ENCODE assay signal across 14 cellular contexts in the genomic region with DNA sequence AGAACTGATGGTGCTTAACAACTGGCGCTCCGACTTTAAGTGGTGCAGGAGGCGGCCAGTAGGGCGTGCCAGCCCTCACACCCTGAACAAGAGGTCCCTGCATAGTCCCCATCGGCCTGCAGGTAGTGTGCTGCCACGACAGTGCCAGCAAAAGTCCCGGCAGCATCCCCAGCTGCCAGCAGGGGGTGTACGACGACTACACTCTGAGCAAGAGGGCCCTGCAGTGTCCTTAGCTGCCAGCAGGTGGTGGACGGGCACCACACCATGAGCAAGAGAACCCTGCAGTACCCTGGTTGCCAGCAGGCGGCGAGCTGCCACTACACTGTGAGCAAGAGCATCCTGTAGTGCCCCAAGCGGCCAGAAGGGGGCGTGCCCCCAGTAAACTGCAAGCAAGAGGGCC. TPM values are rescaled to one million over a fixed set of nuclear protein-coding genes. Genes with fewer than 3 reads are reported as not detected.
DNase-seq lines count a peak whose midpoint lies in the region; ATAC-seq and TF ChIP-seq lines count a peak whose summit lies in the region.
"Not testable (repeated sequence)": the region's sequence is repeated elsewhere in the genome, so short reads cannot be mapped to it uniquely, and the experiment has no call there.
"Had no signal": no experiment of that assay in that cellular context is flagged by ENCODE, and none has a peak within 500 bp of the region (broad histone marks: within the 10 kb centered on the region; RNA-seq: fewer than 3 reads in every experiment).

No MANE protein-coding gene starts in this region.

- H3K4me1 Mint-ChIP-seq in activated naive CD4-positive, alpha-beta T cell treated with anti-CD3 and anti-CD28 coated beads for 36 hours (ENCODE audit: low read depth); glutamatergic neuron (ENCODE audit: low read depth, unreplicated experiment): not testable (repeated sequence)

- TF ChIP-seq POLR2A in sigmoid colon (IDR thresholded peaks at IDR 0.05), result not testable (repeated sequence)

- not testable (repeated sequence) for H3K27me3 ChIP-seq in sigmoid colon

- not testable (repeated sequence) for H3K27ac Mint-ChIP-seq in activated naive CD4-positive, alpha-beta T cell treated with anti-CD3 and anti-CD28 coated beads for 36 hours; glutamatergic neuron (ENCODE audit: unreplicated experiment)

- not testable (repeated sequence) for H3K27ac ChIP-seq in C4-2B, sigmoid colon

- peak; percentile 40 for ATAC-seq in GM18858 (IDR thresholded peaks at IDR 0.05; ENCODE audit: unreplicated experiment)
- ATAC-seq in GM21737 (IDR thresholded peaks at IDR 0.05; ENCODE audit: unreplicated experiment), result peak; percentile 66
- peak; percentile 67 for ATAC-seq in HG03342 (IDR thresholded peaks at IDR 0.05; ENCODE audit: unreplicated experiment)
- peak; percentile 40; the same call in 1 of the 3 replicates for ATAC-seq in SK-N-SH treated with all-trans-retinoic acid at 6 μM for 48 hours

- TF ChIP-seq CTCF in C4-2B (conservative IDR thresholded peaks at IDR 0.05) (peak; percentile 64), glutamatergic neuron (IDR thresholded peaks at IDR 0.05; ENCODE audit: partially characterized antibody, unreplicated experiment) (peak; percentile 64)
- TF ChIP-seq CTCF in sigmoid colon (IDR thresholded peaks at IDR 0.05), result not testable (repeated sequence)

- H3K4me3 Mint-ChIP-seq in activated naive CD4-positive, alpha-beta T cell treated with anti-CD3 and anti-CD28 coated beads for 36 hours; glutamatergic neuron (ENCODE audit: unreplicated experiment): not testable (repeated sequence)

- 70 to 80% methylated on average over 9 to 10 of the region's 14 CpGs for WGBS in sigmoid colon, 2 donors

- not testable (repeated sequence) for H3K36me3 ChIP-seq in sigmoid colon

- not testable (repeated sequence) for H3K9me3 Mint-ChIP-seq in activated naive CD4-positive, alpha-beta T cell treated with anti-CD3 and anti-CD28 coated beads for 36 hours; glutamatergic neuron (ENCODE audit: unreplicated experiment)

- CTCF ChIA-PET in activated naive CD4-positive, alpha-beta T cell treated with anti-CD3 and anti-CD28 coated beads for 36 hours (lab: Charles Lee), result interaction anchor here (1.2 kb wide), 1 partner anchor 12 kb away, joined by 3 read pairs; no protein-coding TSS in a partner anchor

- H3K36me3 Mint-ChIP-seq in activated naive CD4-positive, alpha-beta T cell treated with anti-CD3 and anti-CD28 coated beads for 36 hours (ENCODE audit: low read depth); glutamatergic neuron (ENCODE audit: unreplicated experiment): not testable (repeated sequence)

- intact Hi-C loops in activated naive CD4-positive, alpha-beta T cell treated with anti-CD3 and anti-CD28 coated beads for 36 hours (cut with micrococcal nuclease); sigmoid colon (cut with DNase I): not testable (repeated sequence)

- not testable (repeated sequence) for H3K9me3 ChIP-seq in sigmoid colon

- not testable (repeated sequence) for H3K27me3 Mint-ChIP-seq in activated naive CD4-positive, alpha-beta T cell treated with anti-CD3 and anti-CD28 coated beads for 36 hours (ENCODE audit: low read depth); glutamatergic neuron (ENCODE audit: unreplicated experiment)

- H3K4me1 ChIP-seq in sigmoid colon, result not testable (repeated sequence)

- not testable (repeated sequence) for TF ChIP-seq EP300 in sigmoid colon (IDR thresholded peaks at IDR 0.05)

- peak; percentile 48 for DNase-seq in activated naive CD4-positive, alpha-beta T cell treated with anti-CD3 and anti-CD28 coated beads for 36 hours
- not testable (repeated sequence) for DNase-seq in glutamatergic neuron
- DNase-seq in sigmoid colon, result peak; percentile 36

- not testable (repeated sequence) for H3K4me3 ChIP-seq in sigmoid colon

RNA-seq across cellular contexts. Expression of a gene that starts 53.5 kb away (rescaled TPM):
- not detected for total RNA-seq in activated naive CD4-positive, alpha-beta T cell treated with anti-CD3 and anti-CD28 coated beads for 36 hours
- total RNA-seq in glutamatergic neuron (ENCODE audit: unreplicated experiment), result 1.2 TPM
- not detected for total RNA-seq in sigmoid colon
- not detected for polyA plus RNA-seq in sigmoid colon
- total RNA-seq: CD8-positive, alpha-beta memory T cell; hepatocyte; HT-29; mucosa of gallbladder; ovary; T-cell had no signal
- polyA plus RNA-seq: CD8-positive, alpha-beta memory T cell; hepatocyte; ovary had no signal

RNA-seq across cellular contexts. Expression of a gene that starts 55.8 kb away (rescaled TPM):
- total RNA-seq in activated naive CD4-positive, alpha-beta T cell treated with anti-CD3 and anti-CD28 coated beads for 36 hours, result under 1 TPM in 1 of 2 experiments, not detected in 1; 0.05 TPM
- total RNA-seq in glutamatergic neuron (ENCODE audit: unreplicated experiment) (1.4 TPM), sigmoid colon (not detected)
- polyA plus RNA-seq in sigmoid colon, result not detected
- total RNA-seq: CD8-positive, alpha-beta memory T cell; hepatocyte; HT-29; mucosa of gallbladder had no signal
- polyA plus RNA-seq: CD8-positive, alpha-beta memory T cell; hepatocyte; ovary had no signal
